In the genomic region with DNA sequence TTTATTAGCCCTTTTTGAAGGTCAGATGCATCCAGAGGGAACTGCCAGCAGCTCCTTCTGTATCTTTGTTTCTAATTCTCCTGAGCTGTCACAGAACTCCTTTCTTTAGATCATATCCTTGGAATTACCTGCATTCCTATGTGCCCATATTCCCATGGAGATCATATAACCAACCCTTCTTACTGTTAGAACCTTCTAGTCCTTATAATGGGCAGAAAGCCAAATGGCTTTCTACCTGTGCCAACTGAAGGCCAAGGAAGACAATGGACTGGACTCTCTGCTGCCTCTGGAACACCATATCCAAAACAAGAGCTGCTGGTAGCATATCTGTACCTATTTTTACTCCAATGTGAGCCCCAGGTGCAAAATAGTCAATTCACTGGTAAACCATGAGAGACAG, we compare ENCODE assay signal across 32 cellular contexts.
"Had no signal": no experiment of that assay in that cellular context is flagged by ENCODE, and none has a peak within 500 bp of the region (broad histone marks: within the 10 kb centered on the region; RNA-seq: fewer than 3 reads in every experiment).

No MANE protein-coding gene starts in this region.

- H3K9me3 ChIP-seq: gastrocnemius medialis, pancreas, prostate gland, stomach, suprapubic skin, tibial artery had no signal

- H3K36me3 Mint-ChIP-seq: naive thymus-derived CD8-positive, alpha-beta T cell; WTC11 had no signal

- H3K36me3 ChIP-seq: gastrocnemius medialis, pancreas, prostate gland, suprapubic skin had no signal

- H3K27me3 ChIP-seq: gastrocnemius medialis, hepatocyte, pancreas, stomach, suprapubic skin, tibial artery had no signal

- H3K27ac Mint-ChIP-seq: activated CD8-positive, alpha-beta T cell treated with anti-CD3 and anti-CD28 coated beads for 36 hours; activated T-helper 17 cell treated with anti-CD3 and anti-CD28 coated beads, Interleukin-2, amount 50 U/mL, for 72 hours; naive thymus-derived CD8-positive, alpha-beta T cell; WTC11 had no signal

- H3K4me3 ChIP-seq: gastrocnemius medialis, hepatocyte, pancreas, prostate gland, skin epidermis, stomach, suprapubic skin, tibial artery had no signal

- DNase-seq: activated CD4-positive, alpha-beta T cell treated with anti-CD3 and anti-CD28 coated beads, Interleukin-2, amount 50 U/mL, for 1 hour; activated CD8-positive, alpha-beta T cell treated with anti-CD3 and anti-CD28 coated beads for 36 hours; activated gamma-delta T cell treated with Interleukin-2 at 50 U/mL for 16 hours; activated naive CD4-positive, alpha-beta T cell treated with anti-CD3 and anti-CD28 coated beads, Interleukin-2, amount 50 U/mL, for 16 hours; activated T-cell treated with anti-CD3 and anti-CD28 coated beads, Interleukin-2, amount 50 U/mL, for 4 hours; amniotic stem cell; dermis blood vessel endothelial cell; effector CD4-positive, alpha-beta T cell; gastrocnemius medialis; glutamatergic neuron; islet precursor cell; left ventricle myocardium superior; midbrain; naive thymus-derived CD8-positive, alpha-beta T cell; nucleus accumbens; pancreas; retina; stimulated activated CD4-positive, alpha-beta T cell treated with anti-CD3 and anti-CD28 coated beads, Interleukin-12 subunit alpha, Interleukin-12 subunit beta, amount 100 ng/mL, for 4 hours; stimulated activated CD4-positive, alpha-beta T cell treated with anti-CD3 and anti-CD28 coated beads, Interleukin-4, amount 100 ng/mL, for 1 hour; stomach; T-helper 2 cell; tibial artery had no signal

- H3K4me1 Mint-ChIP-seq: activated T-helper 17 cell treated with anti-CD3 and anti-CD28 coated beads, Interleukin-2, amount 50 U/mL, for 72 hours; central memory CD8-positive, alpha-beta T cell had no signal

- H3K4me1 ChIP-seq: pancreas had no signal

- ATAC-seq: activated CD8-positive, alpha-beta T cell treated with anti-CD3 and anti-CD28 coated beads for 36 hours; activated T-cell treated with anti-CD3 and anti-CD28 coated beads, Interleukin-2, amount 50 U/mL, for 4 hours; activated T-helper 17 cell treated with anti-CD3 and anti-CD28 coated beads, Interleukin-2, amount 50 U/mL, for 72 hours; gastrocnemius medialis; left ventricle myocardium superior; naive thymus-derived CD8-positive, alpha-beta T cell; pancreas; sciatic nerve; WTC11 had no signal

- H3K4me3 Mint-ChIP-seq: activated CD8-positive, alpha-beta T cell treated with anti-CD3 and anti-CD28 coated beads for 36 hours; activated T-cell treated with anti-CD3 and anti-CD28 coated beads, Interleukin-2, amount 50 U/mL, for 4 hours; activated T-helper 17 cell treated with anti-CD3 and anti-CD28 coated beads, Interleukin-2, amount 50 U/mL, for 72 hours; central memory CD8-positive, alpha-beta T cell; naive thymus-derived CD8-positive, alpha-beta T cell; neural crest cell; WTC11 had no signal

- H3K27ac ChIP-seq: epithelial cell of prostate, gastrocnemius medialis, hepatocyte, pancreas, skin epidermis, suprapubic skin, tibial artery had no signal

- H3K9me3 Mint-ChIP-seq: activated CD8-positive, alpha-beta T cell treated with anti-CD3 and anti-CD28 coated beads for 36 hours; activated T-cell treated with anti-CD3 and anti-CD28 coated beads, Interleukin-2, amount 50 U/mL, for 4 hours; activated T-helper 17 cell treated with anti-CD3 and anti-CD28 coated beads, Interleukin-2, amount 50 U/mL, for 72 hours; central memory CD8-positive, alpha-beta T cell; naive thymus-derived CD8-positive, alpha-beta T cell; neural crest cell; WTC11 had no signal
